17 cellular contexts compared by ENCODE assay signal in the genomic region with DNA sequence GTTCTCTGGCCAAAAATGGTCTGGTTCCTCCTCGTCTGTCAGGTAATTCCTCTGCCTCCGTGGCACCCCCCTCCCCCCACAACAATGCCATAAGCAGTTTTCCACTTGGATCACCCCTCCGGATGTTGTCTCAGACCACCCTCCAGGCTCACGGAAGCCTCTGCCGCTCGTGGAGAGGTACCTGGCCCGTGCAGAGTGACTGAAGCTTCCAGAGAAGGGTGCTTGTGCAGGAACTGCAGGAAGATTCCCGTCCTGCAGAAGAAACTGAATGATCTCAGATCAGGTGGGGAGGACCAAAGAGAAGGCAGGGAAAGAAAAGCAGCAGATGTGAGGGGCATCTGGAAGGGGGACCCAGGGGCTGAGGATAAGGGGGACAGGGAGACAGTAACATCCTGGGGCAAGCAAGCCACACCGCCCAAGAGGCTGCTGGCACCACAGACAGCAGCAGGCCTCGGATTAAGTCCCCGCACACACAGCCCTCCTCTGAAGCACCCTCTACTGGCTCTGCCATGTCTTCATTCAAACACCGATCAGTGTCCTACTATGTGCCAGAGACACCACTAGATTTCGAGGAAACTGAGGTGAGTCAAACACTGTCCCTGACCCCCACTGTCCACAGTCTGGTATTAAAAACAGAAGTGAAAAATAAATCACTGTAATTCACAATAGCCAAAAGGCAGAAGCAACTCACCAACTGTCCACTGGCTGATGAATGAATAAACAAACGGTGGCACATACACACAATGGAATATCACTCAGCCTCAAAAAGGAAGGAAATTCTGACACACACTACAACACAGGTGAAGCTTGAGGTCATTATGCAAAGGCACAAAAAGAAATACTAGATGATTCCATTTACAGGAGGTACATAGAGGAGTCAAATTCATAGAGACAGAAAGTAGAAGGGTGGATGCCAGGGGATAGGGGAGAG.
"Had no signal": no experiment of that assay in that cellular context is flagged by ENCODE, and none has a peak within 500 bp of the region (broad histone marks: within the 10 kb centered on the region; RNA-seq: fewer than 3 reads in every experiment).

No MANE protein-coding gene starts in this region.

- H3K4me3 Mint-ChIP-seq: activated B cell treated with CpG ODN at 0.5 μM for 24 hours; activated naive CD8-positive, alpha-beta T cell; immature natural killer cell; mesothelial cell of epicardium; stimulated activated memory B cell treated with anti-CD40 and anti-IgM and Interleukin-4, amounts not matched to agents 10 μg/mL and 1 μg/mL and 100 μg/mL, for 72 hours; T-helper 17 cell had no signal

- H3K4me1 ChIP-seq: colonic mucosa, uterus had no signal

- H3K4me3 ChIP-seq: colonic mucosa, ovary, uterus had no signal

- H3K4me1 Mint-ChIP-seq: activated B cell treated with CpG ODN at 0.5 μM for 24 hours; immature natural killer cell; mesothelial cell of epicardium; stimulated activated memory B cell treated with anti-CD40 and anti-IgM and Interleukin-4, amounts not matched to agents 10 μg/mL and 1 μg/mL and 100 μg/mL, for 72 hours had no signal

- DNase-seq: activated B cell treated with CpG ODN at 0.5 μM for 24 hours; activated CD4-positive, alpha-beta T cell treated with anti-CD3 and anti-CD28 coated beads for 48 hours; activated CD8-positive, alpha-beta memory T cell treated with anti-CD3 and anti-CD28 coated beads, Interleukin-2, amount 50 U/mL, for 48 hours; activated gamma-delta T cell treated with Interleukin-2 at 50 U/mL for 16 hours; amniotic stem cell; caudate nucleus; colonic mucosa; effector CD4-positive, alpha-beta T cell; foreskin melanocyte; immature natural killer cell; ovary; stimulated activated CD4-positive, alpha-beta T cell treated with anti-CD3 and anti-CD28 coated beads, Interleukin-2, amount 100 ng/mL, for 48 hours; T-helper 17 cell; uterus had no signal

- H3K27ac Mint-ChIP-seq: activated B cell treated with CpG ODN at 0.5 μM for 24 hours; activated naive CD8-positive, alpha-beta T cell; mesothelial cell of epicardium; stimulated activated memory B cell treated with anti-CD40 and anti-IgM and Interleukin-4, amounts not matched to agents 10 μg/mL and 1 μg/mL and 100 μg/mL, for 72 hours; T-helper 17 cell had no signal

- H3K27me3 ChIP-seq: colonic mucosa, ovary, uterus had no signal

- ATAC-seq: stimulated activated memory B cell treated with anti-CD40 and anti-IgM and Interleukin-4, amounts not matched to agents 10 μg/mL and 1 μg/mL and 100 μg/mL, for 72 hours; T-helper 17 cell had no signal

- H3K9me3 ChIP-seq: colonic mucosa, ovary, uterus had no signal

- H3K9me3 Mint-ChIP-seq: immature natural killer cell had no signal

- H3K36me3 ChIP-seq: colonic mucosa, ovary, uterus had no signal

- H3K27ac ChIP-seq: colonic mucosa, ovary, uterus had no signal

- H3K36me3 Mint-ChIP-seq: activated naive CD8-positive, alpha-beta T cell; immature natural killer cell; stimulated activated memory B cell treated with anti-CD40 and anti-IgM and Interleukin-4, amounts not matched to agents 10 μg/mL and 1 μg/mL and 100 μg/mL, for 72 hours had no signal
